29 cellular contexts compared by ENCODE assay signal in the genomic region with DNA sequence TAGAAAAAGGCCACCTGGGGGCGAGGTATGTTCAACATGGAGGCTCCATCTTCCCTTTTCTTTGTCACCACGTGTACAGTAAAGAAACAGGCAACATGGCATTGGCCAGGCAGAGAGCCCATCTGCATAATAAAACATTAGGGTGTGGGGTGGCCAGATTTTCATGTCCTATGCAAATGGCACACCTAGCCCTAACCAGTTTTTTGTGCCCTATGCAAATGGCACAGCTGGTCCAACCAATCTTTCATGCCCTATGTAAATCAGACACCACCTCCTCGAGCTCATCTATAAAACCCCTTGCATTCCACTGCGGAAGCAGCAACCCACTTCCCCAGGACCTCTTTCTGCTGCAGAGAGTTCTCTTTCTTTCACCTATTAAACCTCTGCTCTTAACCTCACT.
"Had no signal": no experiment of that assay in that cellular context is flagged by ENCODE, and none has a peak within 500 bp of the region (broad histone marks: within the 10 kb centered on the region; RNA-seq: fewer than 3 reads in every experiment).

No MANE protein-coding gene starts in this region.

- H3K9me3 ChIP-seq: esophagus muscularis mucosa, heart right ventricle, lower lobe of right lung, mucosa of descending colon, neutrophil, right lobe of liver, stomach, thyroid gland, vagina had no signal

- H3K9ac ChIP-seq: parathyroid adenoma had no signal

- H3K27me3 ChIP-seq: esophagus muscularis mucosa, heart right ventricle, right lobe of liver, stomach, thyroid gland, vagina had no signal

- H3K4me1 ChIP-seq: esophagus muscularis mucosa, parathyroid adenoma, right lobe of liver, stomach, vagina had no signal

- H3K27ac Mint-ChIP-seq: immature natural killer cell; mesothelial cell of epicardium; naive B cell; natural killer cell treated with Interleukin-12 subunit alpha and Interleukin-12 subunit beta and Interleukin-15 and Interleukin-18, amount 100 ng/mL, for 72 hours; progenitor cell of endocrine pancreas; stimulated activated naive B cell treated with anti-CD40 and anti-IgM and Interleukin-4, amounts not matched to agents 10 μg/mL and 1 μg/mL and 100 μg/mL, for 72 hours had no signal

- H3K27ac ChIP-seq: coronary artery, esophagus muscularis mucosa, lower lobe of right lung, neutrophil, parathyroid adenoma, right lobe of liver, stomach, vagina had no signal

- H3K4me3 ChIP-seq: esophagus muscularis mucosa, heart right ventricle, lower lobe of right lung, mucosa of descending colon, right lobe of liver, stomach, thyroid gland, vagina had no signal

- FAIRE-seq: endothelial cell of umbilical vein, keratinocyte, small intestine had no signal

- H3K36me3 Mint-ChIP-seq: immature natural killer cell; mesothelial cell of epicardium; naive B cell; natural killer cell treated with Interleukin-12 subunit alpha and Interleukin-12 subunit beta and Interleukin-15 and Interleukin-18, amount 100 ng/mL, for 72 hours; stimulated activated naive B cell treated with anti-CD40 and anti-IgM and Interleukin-4, amounts not matched to agents 10 μg/mL and 1 μg/mL and 100 μg/mL, for 72 hours had no signal

- H3K9me3 Mint-ChIP-seq: immature natural killer cell; natural killer cell treated with Interleukin-12 subunit alpha and Interleukin-12 subunit beta and Interleukin-15 and Interleukin-18, amount 100 ng/mL, for 72 hours; stimulated activated naive B cell treated with anti-CD40 and anti-IgM and Interleukin-4, amounts not matched to agents 10 μg/mL and 1 μg/mL and 100 μg/mL, for 72 hours had no signal

- ATAC-seq: heart right ventricle; left ventricle myocardium superior; lower lobe of right lung; mucosa of descending colon; natural killer cell treated with Interleukin-12 subunit alpha and Interleukin-12 subunit beta and Interleukin-15 and Interleukin-18, amount 100 ng/mL, for 72 hours; right lobe of liver; stimulated activated naive B cell treated with anti-CD40 and anti-IgM and Interleukin-4, amounts not matched to agents 10 μg/mL and 1 μg/mL and 100 μg/mL, for 72 hours had no signal

- H3K4me3 Mint-ChIP-seq: immature natural killer cell; mesothelial cell of epicardium; naive B cell; natural killer cell treated with Interleukin-12 subunit alpha and Interleukin-12 subunit beta and Interleukin-15 and Interleukin-18, amount 100 ng/mL, for 72 hours; neural crest cell; stimulated activated naive B cell treated with anti-CD40 and anti-IgM and Interleukin-4, amounts not matched to agents 10 μg/mL and 1 μg/mL and 100 μg/mL, for 72 hours had no signal

- DNase-seq: dermis blood vessel endothelial cell; effector memory CD4-positive, alpha-beta T cell; glutamatergic neuron; heart right ventricle; hippocampal formation; immature natural killer cell; left ventricle myocardium superior; lower lobe of right lung; mucosa of descending colon; naive B cell; right lobe of liver; small intestine; stimulated activated CD4-positive, alpha-beta T cell treated with anti-CD3 and anti-CD28 coated beads, Interleukin-15, amount 100 ng/mL, for 24 hours; stimulated activated CD4-positive, alpha-beta T cell treated with anti-CD3 and anti-CD28 coated beads, Interleukin-2, amount 100 ng/mL, for 48 hours; stimulated activated naive B cell treated with anti-CD40 and anti-IgM and Interleukin-4, amounts not matched to agents 10 μg/mL and 1 μg/mL and 100 μg/mL, for 72 hours; stomach; thyroid gland; trophoblast cell had no signal

- H3K27me3 Mint-ChIP-seq: progenitor cell of endocrine pancreas had no signal

- H3K4me1 Mint-ChIP-seq: immature natural killer cell; naive B cell; neural crest cell; stimulated activated naive B cell treated with anti-CD40 and anti-IgM and Interleukin-4, amounts not matched to agents 10 μg/mL and 1 μg/mL and 100 μg/mL, for 72 hours had no signal

- H3K79me2 ChIP-seq: parathyroid adenoma had no signal

- H2AFZ ChIP-seq: parathyroid adenoma had no signal

- H3K36me3 ChIP-seq: esophagus muscularis mucosa, heart right ventricle, lower lobe of right lung, neutrophil, right lobe of liver, stomach, thyroid gland, vagina had no signal
